ENCODE assay signal across 13 cellular contexts in genomic region chr4:140163029-140163810, GRCh38. TPM values are rescaled to one million over a fixed set of nuclear protein-coding genes. Genes with fewer than 3 reads are reported as not detected.
DNase-seq lines count a peak whose midpoint lies in the region; ATAC-seq and TF ChIP-seq lines count a peak whose summit lies in the region.
"Had no signal": no experiment of that assay in that cellular context is flagged by ENCODE, and none has a peak within 500 bp of the region (broad histone marks: within the 10 kb centered on the region; RNA-seq: fewer than 3 reads in every experiment).

No MANE protein-coding gene starts in this region.

- 0 out of 4 replicates have a peak, but pooled peaks of 1 of the 2 experiments have one; percentile 7 for TF ChIP-seq EP300 in SK-N-SH (IDR thresholded peaks at IDR 0.05; ENCODE audit: borderline replicate concordance in 1 of 2, low read depth in 1 of 2, low read length in 1 of 2)

- no peaks in the 10 kb centered on the region for H3K27me3 ChIP-seq in SK-N-SH (ENCODE audit: insufficient read depth)
- H3K27me3 ChIP-seq in trophoblast cell (ENCODE audit: insufficient read depth, low read length): no peaks in the 10 kb centered on the region

- H2BK12ac ChIP-seq in trophoblast cell (ENCODE audit: low read length): peak overlapping the region; percentile 21

- no peak overlapping the region for H3K23ac ChIP-seq in trophoblast cell (ENCODE audit: low read length)

- no peaks in the 10 kb centered on the region for H4K20me1 ChIP-seq in SK-N-SH (ENCODE audit: insufficient read depth)

- CTCF ChIA-PET in SK-N-SH (lab: Yijun Ruan, JAX): interaction anchor here (0.6 to 1.3 kb wide), 5 partner anchors 14 to 117 kb away, joined by 3 to 4 read pairs (median 3); no protein-coding TSS in a partner anchor

- H4K8ac ChIP-seq in trophoblast cell (ENCODE audit: low read depth, low read length): peak overlapping the region; percentile 33

- H4K12ac ChIP-seq in trophoblast cell (ENCODE audit: low read depth, low read length): no peak overlapping the region

- peak overlapping the region; percentile 29 for H2BK120ac ChIP-seq in trophoblast cell (ENCODE audit: insufficient read depth, low read length, poor library complexity)

- peak overlapping the region; percentile 45 for H2BK5ac ChIP-seq in trophoblast cell (ENCODE audit: low read depth, low read length, poor library complexity)

- no peak for TF ChIP-seq CTCF in SK-N-SH (IDR thresholded peaks at IDR 0.05)
- TF ChIP-seq CTCF in fibroblast of mammary gland (conservative IDR thresholded peaks at IDR 0.05; ENCODE audit: control insufficient read depth, insufficient read depth, low read depth, low read length): no peak

- TF ChIP-seq RAD21 in SK-N-SH (IDR thresholded peaks at IDR 0.05; ENCODE audit: low read length): no peak

- H3K9me3 ChIP-seq in SK-N-SH (no peaks in the 10 kb centered on the region), trophoblast cell (ENCODE audit: insufficient read depth, low read depth, low read length) (peaks cover 3% of the 10 kb centered on the region)

- peak overlapping the region; percentile 65 for H3K4me2 ChIP-seq in SK-N-SH
- peak overlapping the region; percentile 13 for H3K4me2 ChIP-seq in trophoblast cell (ENCODE audit: low read length)

- H3K18ac ChIP-seq in trophoblast cell (ENCODE audit: low read length): peak overlapping the region; percentile 6

- no peak overlapping the region for H2AK5ac ChIP-seq in trophoblast cell (ENCODE audit: low read length)

- peak overlapping the region; percentile 81 for H4K91ac ChIP-seq in trophoblast cell (ENCODE audit: low read depth, low read length)

- H3F3A ChIP-seq in SK-N-SH (replicated peaks; ENCODE audit: insufficient read depth): peaks cover 3% of the 10 kb centered on the region

- H2AFZ ChIP-seq in SK-N-SH (ENCODE audit: low read depth): peak overlapping the region; percentile 83
- peak overlapping the region; percentile 45 for H2AFZ ChIP-seq in trophoblast cell (ENCODE audit: insufficient read depth, low read length, poor library complexity)

- H3K14ac ChIP-seq in trophoblast cell (ENCODE audit: low read length): peak overlapping the region; percentile 73

- no peaks in the 10 kb centered on the region for H3K9me2 ChIP-seq in SK-N-SH

- peaks cover 19% of the 10 kb centered on the region for H3K79me1 ChIP-seq in trophoblast cell (ENCODE audit: low read length)

- no peaks in the 10 kb centered on the region for H3K36me3 ChIP-seq in SK-N-SH (replicated peaks in 1 of 2; ENCODE audit: control insufficient read depth in 1 of 2, insufficient read depth in 2 of 2, low read length in 1 of 2)
- H3K36me3 ChIP-seq in trophoblast cell (ENCODE audit: control insufficient read depth in 1 of 2, insufficient read depth in 2 of 2, low read length in 2 of 2): no peaks in the 10 kb centered on the region
- H3K36me3 ChIP-seq: spleen had no signal

- H3K79me2 ChIP-seq in SK-N-SH (ENCODE audit: insufficient read depth): no peaks in the 10 kb centered on the region
- H3K79me2 ChIP-seq in trophoblast cell (ENCODE audit: control insufficient read depth, insufficient read depth, low read length, poor library complexity): no peaks in the 10 kb centered on the region

- H3K4me3 ChIP-seq in SK-N-SH (ENCODE audit: low read depth in 2 of 2, low read length in 1 of 2) (no peak overlapping the region), fibroblast of mammary gland (ENCODE audit: control insufficient read depth, low read depth, low read length) (peak overlapping the region; percentile 11), trophoblast cell (ENCODE audit: low read depth, low read length) (no peak overlapping the region)

- DNase-seq in ELF-1 (ENCODE audit: low read depth, low spot score) (peak; percentile 51), SK-N-SH (no peak), fibroblast of mammary gland (ENCODE audit: low read depth) (peak; percentile 74), trophoblast cell (peak in 1 of 2 donors; percentile 43)
- DNase-seq in effector CD8-positive, alpha-beta T cell (lab: John Stamatoyannopoulos, UW): no peak
- DNase-seq: activated CD8-positive, alpha-beta memory T cell treated with anti-CD3 and anti-CD28 coated beads for 24 hours; Calu3; NCI-H82; spleen; T-cell had no signal

- POLR2A ChIA-PET in SK-N-SH (lab: Yijun Ruan, JAX): interaction anchor here (0.6 to 1.4 kb wide), 2 partner anchors 75 to 195 kb away, joined by 3 read pairs; no protein-coding TSS in a partner anchor

- H3K4me1 ChIP-seq in SK-N-SH (ENCODE audit: control insufficient read depth in 1 of 2, insufficient read depth in 2 of 2, low read depth in 1 of 2, low read length in 1 of 2) (peaks cover 4 to 8% of the 10 kb centered on the region in 2 experiments; a peak in 3 of 4 replicates), trophoblast cell (ENCODE audit: control insufficient read depth in 1 of 2, insufficient read depth in 2 of 2, low read length in 2 of 2) (peaks cover 8 to 12% of the 10 kb centered on the region in 2 experiments)

- peak overlapping the region; percentile 50 for H3K9ac ChIP-seq in SK-N-SH
- no peak overlapping the region for H3K9ac ChIP-seq in trophoblast cell (ENCODE audit: low read length)

- H3K4ac ChIP-seq in trophoblast cell (ENCODE audit: low read depth, low read length): peak overlapping the region; percentile 78

- ATAC-seq in HG03045 (IDR thresholded peaks at IDR 0.05; ENCODE audit: unreplicated experiment): no peak
- no peak for ATAC-seq in HG03521 (IDR thresholded peaks at IDR 0.05; ENCODE audit: unreplicated experiment)
- no peak for ATAC-seq in GM21717 (IDR thresholded peaks at IDR 0.05; ENCODE audit: unreplicated experiment)
- ATAC-seq: T-cell had no signal

- H3K27ac ChIP-seq in SK-N-SH (ENCODE audit: low read depth in 2 of 2, low read length in 1 of 2) (peak overlapping the region; percentile 5 to 77; a peak in 3 of 4 replicates), trophoblast cell (ENCODE audit: low read depth, low read length) (peak overlapping the region; percentile 71)

- 55% methylated on average over 8 of the region's 8 CpGs for WGBS in SK-N-SH (ENCODE audit: low lambda C conversion rate)
- WGBS in trophoblast cell (ENCODE audit: extremely low coverage, insufficient coverage, insufficient read length): no CpG with 5 or more reads among the region's 8 CpGs

TF ChIP-seq in SK-N-SH, 30 proteins besides CTCF, POLR2A, EP300 and RAD21:
- no peak for TF ChIP-seq MAX (IDR thresholded peaks at IDR 0.05; ENCODE audit: low read depth)
- TF ChIP-seq PBX3 (IDR thresholded peaks at IDR 0.05): no peak
- peak; percentile 70 for TF ChIP-seq FOSL2 (IDR thresholded peaks at IDR 0.05; ENCODE audit: borderline replicate concordance, low read depth)
- TF ChIP-seq NFIC (IDR thresholded peaks at IDR 0.05; ENCODE audit: borderline replicate concordance): peak; percentile 84
- no peak for TF ChIP-seq POLR2AphosphoS5 (IDR thresholded peaks at IDR 0.05; ENCODE audit: low read depth, low read length)
- TF ChIP-seq GABPA (IDR thresholded peaks at IDR 0.05; ENCODE audit: low read depth): no peak
- peak; percentile 32; the same call in 1 of the 2 replicates for TF ChIP-seq TCF12 (IDR thresholded peaks at IDR 0.05)
- TF ChIP-seq CHD2 (IDR thresholded peaks at IDR 0.05; ENCODE audit: low read length, partially characterized antibody): no peak
- peak; percentile 20; the same call in 1 of the 2 replicates for TF ChIP-seq MEF2A (IDR thresholded peaks at IDR 0.05; ENCODE audit: borderline replicate concordance, low read depth)
- TF ChIP-seq JUND (IDR thresholded peaks at IDR 0.05): peak; percentile 62; the same call in 1 of the 2 replicates

RNA-seq across cellular contexts. Expression of gene MAML3, which starts 9.2 kb away (rescaled TPM):
- 5.3 and 5.6 TPM in 2 replicates for polyA plus RNA-seq in SK-N-SH (2012; rRNA removed)
- 4.8 and 5.8 TPM in 2 replicates for polyA plus RNA-seq in SK-N-SH (2012; cell fraction: cytosol; rRNA removed)
- 3.7 and 5.2 TPM in 2 replicates for polyA plus RNA-seq in SK-N-SH (2012; cell fraction: nucleus; rRNA removed)
- polyA plus RNA-seq in trophoblast cell (2013): 31.7 and 32.4 TPM in 2 replicates

Comparison
In these comparisons a context has a peak if more than half of its experiments do, and no peak if none do; other contexts are left out.
1. DNase-seq: peak in ELF-1 (single experiment) and fibroblast of mammary gland (single experiment); none in SK-N-SH (single experiment) and effector CD8-positive, alpha-beta T cell (single experiment).